In the genomic region with DNA sequence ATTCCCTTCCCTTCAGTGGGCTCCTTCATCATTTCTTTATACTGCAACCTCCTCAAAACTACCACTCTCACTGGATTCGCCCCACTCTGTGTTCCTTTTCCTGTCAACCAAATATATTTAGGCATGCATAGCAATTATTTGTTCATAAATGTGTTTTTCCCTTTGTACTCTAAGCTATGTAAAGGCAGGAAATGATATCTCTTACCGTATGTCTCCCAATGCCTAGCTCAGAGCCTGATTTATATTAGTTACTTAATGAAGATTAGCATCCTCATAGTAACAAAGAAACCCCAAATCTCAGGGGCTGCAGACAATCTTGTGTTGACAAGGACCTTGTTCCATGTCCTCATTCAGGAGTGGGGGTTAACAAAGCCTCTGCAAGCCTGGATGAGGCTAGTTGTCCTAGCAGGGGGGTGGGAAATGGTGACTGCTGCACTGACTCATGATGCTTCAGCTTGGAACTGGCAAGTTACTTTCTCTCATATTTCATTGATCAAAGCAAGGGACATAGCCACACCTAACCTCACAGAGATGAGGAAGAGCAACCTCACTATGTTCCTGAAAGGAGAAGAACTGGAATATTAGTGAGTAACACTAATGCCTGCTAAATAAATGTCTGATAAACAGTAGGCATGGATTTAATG, we compare ENCODE assay signal across 2 cellular contexts.
TF ChIP-seq lines count a peak whose summit lies in the region.

No MANE protein-coding gene starts in this region.

TF ChIP-seq in HCT116, 20 proteins besides CTCF, POLR2A, EP300 and RAD21 (continued from another document):
- TF ChIP-seq, protein P1, sequence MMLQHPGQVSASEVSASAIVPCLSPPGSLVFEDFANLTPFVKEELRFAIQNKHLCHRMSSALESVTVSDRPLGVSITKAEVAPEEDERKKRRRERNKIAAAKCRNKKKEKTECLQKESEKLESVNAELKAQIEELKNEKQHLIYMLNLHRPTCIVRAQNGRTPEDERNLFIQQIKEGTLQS (IDR thresholded peaks at IDR 0.05): peak; percentile 49; the same call in 1 of the 2 replicates
- TF ChIP-seq CEBPB (IDR thresholded peaks at IDR 0.05; ENCODE audit: low read depth) (peak; percentile 77), SRF (IDR thresholded peaks at IDR 0.05; ENCODE audit: low read depth) (peak; percentile 89), POLR2AphosphoS5 (IDR thresholded peaks at IDR 0.05; ENCODE audit: low read depth, low read length) (peak; percentile 79), ELF1 (IDR thresholded peaks at IDR 0.05; ENCODE audit: borderline replicate concordance, low read depth) (peak; percentile 33; the same call in 1 of the 2 replicates), EZH2phosphoT487 (IDR thresholded peaks at IDR 0.05; ENCODE audit: borderline replicate concordance) (no peak), TCF7L2 (IDR thresholded peaks at IDR 0.05; ENCODE audit: borderline replicate concordance, extremely low read depth, insufficient read depth, insufficient read length) (peak; percentile 90), YY1 (IDR thresholded peaks at IDR 0.05; ENCODE audit: extremely low read depth, insufficient replicate concordance, low read depth, low read length) (peak; percentile 85), CBX3 (IDR thresholded peaks at IDR 0.05; ENCODE audit: low read depth) (peak; percentile 99), EGR1 (IDR thresholded peaks at IDR 0.05; ENCODE audit: low read depth) (peak; percentile 71), ZNF274 (IDR thresholded peaks at IDR 0.05; ENCODE audit: low read depth, low read length) (no peak)
- TF ChIP-seq, protein P2, sequence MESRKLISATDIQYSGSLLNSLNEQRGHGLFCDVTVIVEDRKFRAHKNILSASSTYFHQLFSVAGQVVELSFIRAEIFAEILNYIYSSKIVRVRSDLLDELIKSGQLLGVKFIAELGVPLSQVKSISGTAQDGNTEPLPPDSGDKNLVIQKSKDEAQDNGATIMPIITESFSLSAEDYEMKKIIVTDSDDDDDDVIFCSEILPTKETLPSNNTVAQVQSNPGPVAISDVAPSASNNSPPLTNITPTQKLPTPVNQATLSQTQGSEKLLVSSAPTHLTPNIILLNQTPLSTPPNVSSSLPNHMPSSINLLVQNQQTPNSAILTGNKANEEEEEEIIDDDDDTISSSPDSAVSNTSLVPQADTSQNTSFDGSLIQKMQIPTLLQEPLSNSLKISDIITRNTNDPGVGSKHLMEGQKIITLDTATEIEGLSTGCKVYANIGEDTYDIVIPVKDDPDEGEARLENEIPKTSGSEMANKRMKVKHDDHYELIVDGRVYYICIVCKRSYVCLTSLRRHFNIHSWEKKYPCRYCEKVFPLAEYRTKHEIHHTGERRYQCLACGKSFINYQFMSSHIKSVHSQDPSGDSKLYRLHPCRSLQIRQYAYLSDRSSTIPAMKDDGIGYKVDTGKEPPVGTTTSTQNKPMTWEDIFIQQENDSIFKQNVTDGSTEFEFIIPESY (IDR thresholded peaks at IDR 0.05; ENCODE audit: extremely low read depth, insufficient replicate concordance, low read length): peak; percentile 80
- TF ChIP-seq, protein P3, sequence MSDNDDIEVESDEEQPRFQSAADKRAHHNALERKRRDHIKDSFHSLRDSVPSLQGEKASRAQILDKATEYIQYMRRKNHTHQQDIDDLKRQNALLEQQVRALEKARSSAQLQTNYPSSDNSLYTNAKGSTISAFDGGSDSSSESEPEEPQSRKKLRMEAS (IDR thresholded peaks at IDR 0.05): peak; percentile 76

TF ChIP-seq in SK-N-SH treated with all-trans-retinoic acid at 6 μM for 48 hours, 23 proteins besides CTCF, POLR2A, EP300 and RAD21 (continued from another document):
- TF ChIP-seq OSR1 (CRISPR knock-in tag; IDR thresholded peaks at IDR 0.05): no peak
- TF ChIP-seq, protein P4, sequence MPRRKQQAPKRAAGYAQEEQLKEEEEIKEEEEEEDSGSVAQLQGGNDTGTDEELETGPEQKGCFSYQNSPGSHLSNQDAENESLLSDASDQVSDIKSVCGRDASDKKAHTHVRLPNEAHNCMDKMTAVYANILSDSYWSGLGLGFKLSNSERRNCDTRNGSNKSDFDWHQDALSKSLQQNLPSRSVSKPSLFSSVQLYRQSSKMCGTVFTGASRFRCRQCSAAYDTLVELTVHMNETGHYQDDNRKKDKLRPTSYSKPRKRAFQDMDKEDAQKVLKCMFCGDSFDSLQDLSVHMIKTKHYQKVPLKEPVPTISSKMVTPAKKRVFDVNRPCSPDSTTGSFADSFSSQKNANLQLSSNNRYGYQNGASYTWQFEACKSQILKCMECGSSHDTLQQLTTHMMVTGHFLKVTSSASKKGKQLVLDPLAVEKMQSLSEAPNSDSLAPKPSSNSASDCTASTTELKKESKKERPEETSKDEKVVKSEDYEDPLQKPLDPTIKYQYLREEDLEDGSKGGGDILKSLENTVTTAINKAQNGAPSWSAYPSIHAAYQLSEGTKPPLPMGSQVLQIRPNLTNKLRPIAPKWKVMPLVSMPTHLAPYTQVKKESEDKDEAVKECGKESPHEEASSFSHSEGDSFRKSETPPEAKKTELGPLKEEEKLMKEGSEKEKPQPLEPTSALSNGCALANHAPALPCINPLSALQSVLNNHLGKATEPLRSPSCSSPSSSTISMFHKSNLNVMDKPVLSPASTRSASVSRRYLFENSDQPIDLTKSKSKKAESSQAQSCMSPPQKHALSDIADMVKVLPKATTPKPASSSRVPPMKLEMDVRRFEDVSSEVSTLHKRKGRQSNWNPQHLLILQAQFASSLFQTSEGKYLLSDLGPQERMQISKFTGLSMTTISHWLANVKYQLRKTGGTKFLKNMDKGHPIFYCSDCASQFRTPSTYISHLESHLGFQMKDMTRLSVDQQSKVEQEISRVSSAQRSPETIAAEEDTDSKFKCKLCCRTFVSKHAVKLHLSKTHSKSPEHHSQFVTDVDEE (CRISPR knock-in tag; IDR thresholded peaks at IDR 0.05): no peak
- no peak for TF ChIP-seq CSDC2 (CRISPR knock-in tag; IDR thresholded peaks at IDR 0.05)
- TF ChIP-seq ZNF70 (CRISPR knock-in tag; IDR thresholded peaks at IDR 0.05): no peak
- no peak for TF ChIP-seq GLIS3 (CRISPR knock-in tag; IDR thresholded peaks at IDR 0.05)
- no peak for TF ChIP-seq ZNF8 (CRISPR knock-in tag; IDR thresholded peaks at IDR 0.05)
- TF ChIP-seq ISL1 (CRISPR knock-in tag; IDR thresholded peaks at IDR 0.05): no peak
- TF ChIP-seq, protein P5, sequence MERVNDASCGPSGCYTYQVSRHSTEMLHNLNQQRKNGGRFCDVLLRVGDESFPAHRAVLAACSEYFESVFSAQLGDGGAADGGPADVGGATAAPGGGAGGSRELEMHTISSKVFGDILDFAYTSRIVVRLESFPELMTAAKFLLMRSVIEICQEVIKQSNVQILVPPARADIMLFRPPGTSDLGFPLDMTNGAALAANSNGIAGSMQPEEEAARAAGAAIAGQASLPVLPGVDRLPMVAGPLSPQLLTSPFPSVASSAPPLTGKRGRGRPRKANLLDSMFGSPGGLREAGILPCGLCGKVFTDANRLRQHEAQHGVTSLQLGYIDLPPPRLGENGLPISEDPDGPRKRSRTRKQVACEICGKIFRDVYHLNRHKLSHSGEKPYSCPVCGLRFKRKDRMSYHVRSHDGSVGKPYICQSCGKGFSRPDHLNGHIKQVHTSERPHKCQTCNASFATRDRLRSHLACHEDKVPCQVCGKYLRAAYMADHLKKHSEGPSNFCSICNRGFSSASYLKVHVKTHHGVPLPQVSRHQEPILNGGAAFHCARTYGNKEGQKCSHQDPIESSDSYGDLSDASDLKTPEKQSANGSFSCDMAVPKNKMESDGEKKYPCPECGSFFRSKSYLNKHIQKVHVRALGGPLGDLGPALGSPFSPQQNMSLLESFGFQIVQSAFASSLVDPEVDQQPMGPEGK (CRISPR knock-in tag; IDR thresholded peaks at IDR 0.05; ENCODE audit: borderline replicate concordance): no peak
- TF ChIP-seq ZC3H10 (CRISPR knock-in tag; IDR thresholded peaks at IDR 0.05): no peak
TF ChIP-seq in SK-N-SH treated with all-trans-retinoic acid at 6 μM for 48 hours: peak in this region for 0.
